Comparison of ENCODE assay signal across 8 cellular contexts in the genomic region with DNA sequence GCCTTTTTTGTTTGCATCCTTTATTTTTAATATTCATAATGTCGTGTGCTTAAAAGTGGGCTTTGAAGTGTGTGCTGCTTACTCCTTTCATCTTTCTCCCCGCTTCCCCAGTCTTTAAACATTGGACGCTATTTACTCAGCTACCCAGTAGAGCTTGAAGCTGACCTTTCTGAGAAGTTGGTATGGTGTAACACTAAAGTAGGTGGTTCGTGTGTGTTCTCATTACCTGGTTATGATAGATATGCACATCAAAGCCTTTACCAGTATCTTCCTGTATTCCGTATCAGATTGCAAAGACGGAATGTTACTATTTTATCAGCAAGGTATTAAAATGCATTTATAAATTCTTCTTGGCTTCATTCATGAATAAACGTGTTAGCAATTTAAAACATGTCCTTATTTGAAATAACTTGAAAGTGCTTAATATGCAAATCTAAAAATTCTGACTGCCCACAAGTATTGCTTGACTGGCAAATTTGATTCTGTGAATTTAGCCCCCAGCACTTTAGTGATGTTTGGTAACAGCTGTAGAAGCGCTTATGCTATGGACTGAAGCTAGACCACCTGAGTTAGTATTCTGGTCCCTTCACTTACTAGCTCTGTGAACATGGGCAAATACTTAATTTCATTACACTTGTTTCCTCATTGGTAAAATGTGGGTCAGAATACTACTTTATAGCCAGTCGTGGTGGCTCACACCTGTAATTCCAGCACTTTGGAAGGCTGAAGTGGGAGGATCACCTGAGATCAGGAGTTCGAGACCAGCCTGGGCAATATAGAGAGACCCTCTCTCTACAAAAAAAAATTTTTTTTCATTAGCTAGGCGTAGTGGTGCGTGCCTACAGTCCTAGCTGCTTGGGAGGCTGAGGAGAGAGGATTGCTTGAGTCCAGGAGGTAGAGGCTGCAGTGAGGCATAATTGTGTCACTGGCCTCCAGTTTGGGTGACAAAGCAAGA. TPM values are rescaled to one million over a fixed set of nuclear protein-coding genes. Genes with fewer than 3 reads are reported as not detected.
A peak's percentile ranks its signal among the peaks of the same experiment; 100 is the strongest.
DNase-seq lines count a peak whose midpoint lies in the region; ATAC-seq and TF ChIP-seq lines count a peak whose summit lies in the region.

No MANE protein-coding gene starts in this region.

- no peak for TF ChIP-seq CTCF in GM12864 (IDR thresholded peaks at IDR 0.05; ENCODE audit: low read depth, low read length, missing control alignments)
- no peak for TF ChIP-seq CTCF in Panc1 (IDR thresholded peaks at IDR 0.05)
- TF ChIP-seq CTCF in esophagus squamous epithelium (IDR thresholded peaks at IDR 0.05): no peak
- TF ChIP-seq CTCF in body of pancreas (IDR thresholded peaks at IDR 0.05): no peak

- CTCF ChIA-PET in Panc1 (lab: Charles Lee): interaction anchor here (0.6 kb wide), 1 partner anchor 405 kb away, joined by 5 read pairs; no protein-coding TSS in a partner anchor

- H3K27ac ChIP-seq in Panc1 (ENCODE audit: low read length) (0 out of 2 replicates have a peak overlapping the region, but pooled peaks have one; percentile 17), esophagus squamous epithelium (peak overlapping the region in 2 of 4 donors; percentile 94 to 97), body of pancreas (no peak overlapping the region)

- intact Hi-C loops in Panc1 (cut with micrococcal nuclease; ENCODE audit: unreplicated experiment) (no loop called here), esophagus squamous epithelium (cut with DNase I) (no loop called here), body of pancreas (cut with DNase I) (no loop called here)

- in situ Hi-C loops in Panc1 (cut with HindIII; ENCODE audit: low pct_unique_long_range_greater_than_20kb, low sequenced_read_pairs): no loop called here

- 54 to 55% methylated on average over 12 of the region's 12 CpGs for WGBS in esophagus squamous epithelium, 2 donors
- 53 to 56% methylated on average over 12 of the region's 12 CpGs for WGBS in body of pancreas, 2 donors

- ATAC-seq in Panc1 (no peak), body of pancreas (no peak)

- POLR2A ChIA-PET in Panc1 (lab: Charles Lee): no interaction called here

- H3K27me3 ChIP-seq in Panc1 (ENCODE audit: control insufficient read depth, insufficient read depth, low read length): no peaks in the 10 kb centered on the region
- H3K27me3 ChIP-seq in esophagus squamous epithelium: no peaks in the 10 kb centered on the region
- no peaks in the 10 kb centered on the region for H3K27me3 ChIP-seq in body of pancreas

- DNase-seq in GM12864 (ENCODE audit: low read depth): no peak
- DNase-seq in Panc1 (ENCODE audit: low read depth, low spot score): no peak
- DNase-seq in esophagus squamous epithelium (lab: John Stamatoyannopoulos, UW): no peak
- DNase-seq in retina: peak; percentile 19
- DNase-seq in HPDE6-E6E7 (ENCODE audit: extremely low spot score): no peak
- no peak for DNase-seq in body of pancreas
- DNase-seq in Ammon's horn (ENCODE audit: low spot score): no peak
- no peak for DNase-seq in activated gamma-delta T cell (lab: John Stamatoyannopoulos, UW)

- TSS peak; percentile 94 for BruUV-seq in Panc1 (replicated peaks; lab: Mats Ljungman, UMichigan)

- no peaks in the 10 kb centered on the region for H3K9me3 ChIP-seq in Panc1 (ENCODE audit: control insufficient read depth, insufficient read depth, low read depth, low read length)
- no peaks in the 10 kb centered on the region for H3K9me3 ChIP-seq in esophagus squamous epithelium
- H3K9me3 ChIP-seq in body of pancreas: no peaks in the 10 kb centered on the region

- H3K36me3 ChIP-seq in Panc1 (ENCODE audit: control insufficient read depth, insufficient read depth, low read length) (no peaks in the 10 kb centered on the region; the same call in 1 of the 2 replicates), esophagus squamous epithelium (no peaks in the 10 kb centered on the region), body of pancreas (replicated peaks in 1 of 2; ENCODE audit: insufficient read depth in 1 of 2, low read depth in 2 of 2) (no peaks in the 10 kb centered on the region)

- H3K4me1 ChIP-seq in Panc1 (ENCODE audit: control insufficient read depth, insufficient read depth, low read length) (no peaks in the 10 kb centered on the region), esophagus squamous epithelium (peaks cover 4 to 44% (median 24%) of the 10 kb centered on the region in 3 donors), body of pancreas (peaks cover 31% of the 10 kb centered on the region)

- no peak for TF ChIP-seq POLR2A in esophagus squamous epithelium (IDR thresholded peaks at IDR 0.05)
- no peak for TF ChIP-seq POLR2A in body of pancreas (IDR thresholded peaks at IDR 0.05)

- H3K4me3 ChIP-seq in GM12864 (ENCODE audit: low read depth, low read length) (peak overlapping the region; percentile 58), Panc1 (ENCODE audit: low read depth in 2 of 2, low read length in 2 of 2) (peak overlapping the region; percentile 67 to 78), esophagus squamous epithelium (peak overlapping the region; percentile 62 to 86 (median 82)), body of pancreas (peak overlapping the region in 1 of 2 donors; percentile 98)

RNA-seq across cellular contexts. Expression of a gene that starts 1.7 kb away (rescaled TPM):
- total RNA-seq in Panc1 (2021; ENCODE audit: unreplicated experiment): 23.5 TPM
- polyA plus RNA-seq in Panc1 (2012; ENCODE audit: insufficient read length): 26.5 TPM
- total RNA-seq in esophagus squamous epithelium: 10 to 100 TPM; 41.1 to 46.0 (median 43.4) TPM
- total RNA-seq in body of pancreas: 10 to 100 TPM; 16.6 to 30.0 TPM

RNA-seq across cellular contexts. Expression of a gene that starts 17.9 kb away (rescaled TPM):
- total RNA-seq in Panc1 (2021; ENCODE audit: unreplicated experiment) (not detected), esophagus squamous epithelium (not detected), body of pancreas (not detected)
- not detected for polyA plus RNA-seq in Panc1 (2012; ENCODE audit: insufficient read length)

RNA-seq across cellular contexts. Expression of a gene that starts 51.8 kb away (rescaled TPM):
- total RNA-seq in Panc1 (2021; ENCODE audit: unreplicated experiment) (9.3 TPM), esophagus squamous epithelium (1 to 10 TPM; 3.1 to 9.3 (median 9.0) TPM), body of pancreas (1 to 10 TPM; 5.3 to 5.4 TPM)
- polyA plus RNA-seq in Panc1 (2012; ENCODE audit: insufficient read length): 3.2 TPM
